In the genomic region with DNA sequence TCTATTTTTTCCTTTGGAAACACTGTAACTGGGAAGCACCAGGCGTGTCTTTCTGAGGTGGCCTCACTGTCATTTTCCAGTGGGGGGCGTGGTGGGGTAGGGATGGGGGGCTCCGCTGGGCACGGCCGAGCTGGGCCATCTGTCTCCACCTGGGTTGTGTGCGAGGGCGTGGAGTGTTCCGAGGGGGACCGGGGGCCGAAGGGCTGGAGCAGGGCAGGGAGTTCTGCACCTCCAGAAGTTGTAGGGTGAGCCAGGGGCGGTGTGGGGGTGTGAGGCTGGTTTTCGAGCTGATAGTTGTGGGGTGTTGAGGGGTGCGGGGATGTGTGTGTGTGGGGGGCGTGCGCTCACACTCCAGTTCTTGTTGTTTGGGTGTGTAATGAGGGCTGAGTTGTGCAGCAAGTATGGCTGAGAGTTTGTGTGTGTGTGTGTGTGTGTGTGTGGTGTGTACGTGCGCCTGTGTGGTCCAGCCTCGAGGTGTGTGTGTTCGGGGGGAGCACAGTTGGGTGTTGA, we compare ENCODE assay signal across 8 cellular contexts. TPM values are rescaled to one million over a fixed set of nuclear protein-coding genes. Genes with fewer than 3 reads are reported as not detected.
DNase-seq lines count a peak whose midpoint lies in the region; ATAC-seq and TF ChIP-seq lines count a peak whose summit lies in the region.

No MANE protein-coding gene starts in this region.

- H3K4me1 ChIP-seq in duodenal mucosa (ENCODE audit: control insufficient read depth in 1 of 2, insufficient read depth in 2 of 2, low read length in 2 of 2), result peaks cover 7 to 20% of the 10 kb centered on the region in 2 donors

- TF ChIP-seq CTCF in omental fat pad (IDR thresholded peaks at IDR 0.05), result no peak

- peak overlapping the region; percentile 54 to 64 for H3K9ac ChIP-seq in duodenal mucosa (ENCODE audit: low read depth in 1 of 2, low read length in 2 of 2)

- peak overlapping the region; percentile 100 for H3K27ac ChIP-seq in KOPT-K1 (ENCODE audit: low read depth, low read length, poor library complexity, severe bottlenecking)
- H3K27ac ChIP-seq in duodenal mucosa (ENCODE audit: low read depth, low read length), result no peak overlapping the region

- H3K36me3 ChIP-seq in KOPT-K1 (ENCODE audit: insufficient read depth, low read length), result no peaks in the 10 kb centered on the region
- H3K36me3 ChIP-seq in duodenal mucosa (ENCODE audit: control insufficient read depth in 1 of 2, insufficient read depth in 2 of 2, low read length in 2 of 2), result no peaks in the 10 kb centered on the region

- peaks cover 14 to 32% of the 10 kb centered on the region in 2 donors for H3K27me3 ChIP-seq in duodenal mucosa (ENCODE audit: control insufficient read depth in 1 of 2, insufficient read depth in 2 of 2, low read length in 2 of 2)

- ATAC-seq in omental fat pad (ENCODE audit: low FRiP score) (no peak), HG03280 (IDR thresholded peaks at IDR 0.05; ENCODE audit: unreplicated experiment) (no peak)

- H3K4me3 ChIP-seq in duodenal mucosa (ENCODE audit: low read depth in 1 of 2, low read length in 2 of 2), result peak overlapping the region; percentile 69 to 78

- peak; percentile 15 for DNase-seq in AG08396 (ENCODE audit: low spot score)
- DNase-seq in myocyte (ENCODE audit: low read depth), result peak; percentile 32
- no peak for DNase-seq in stimulated activated naive CD4-positive, alpha-beta T cell (lab: John Stamatoyannopoulos, UW)
- DNase-seq in omental fat pad (ENCODE audit: low spot score), result no peak
- no peak for DNase-seq in Ammon's horn (ENCODE audit: low spot score)

- H3K9me3 ChIP-seq in KOPT-K1 (ENCODE audit: insufficient read depth, low read length, poor library complexity, severe bottlenecking) (no peaks in the 10 kb centered on the region), duodenal mucosa (ENCODE audit: control insufficient read depth in 1 of 2, low read length in 2 of 2) (no peaks in the 10 kb centered on the region)

RNA-seq across cellular contexts. Expression of gene YPEL4, which starts 10.8 kb away (rescaled TPM):
- 1.2 and 2.2 TPM in 2 replicates for total RNA-seq in myocyte
- 1.7 TPM for polyA plus RNA-seq in myocyte (2012)
- 1 to 10 TPM in 3 of 4 donors, under 1 TPM in 1; 0.63 to 1.8 (median 1.5) TPM for total RNA-seq in omental fat pad

RNA-seq across cellular contexts. Expression of gene CLP1, which starts 18.7 kb away (rescaled TPM):
- total RNA-seq in myocyte (12.3 and 14.3 TPM in 2 replicates), omental fat pad (10 to 100 TPM; 12.3 to 26.1 (median 15.7) TPM)
- 11.0 TPM for polyA plus RNA-seq in myocyte (2012)

RNA-seq across cellular contexts. Expression of gene ZDHHC5, which starts 29.0 kb away (rescaled TPM):
- total RNA-seq in myocyte (42.8 and 47.4 TPM in 2 replicates), omental fat pad (10 to 100 TPM; 44.1 to 61.5 (median 50.7) TPM)
- 63.4 TPM for polyA plus RNA-seq in myocyte (2012)

RNA-seq across cellular contexts. Expression of gene SERPING1, which starts 41.4 kb away (rescaled TPM):
- total RNA-seq in myocyte, result 4.1 TPM in 2 replicates
- polyA plus RNA-seq in myocyte (2012), result 12.6 TPM
- 1,000 to 10,000 TPM in 1 of 4 donors, 100 to 1,000 TPM in 3; 500 to 1,674 (median 892) TPM for total RNA-seq in omental fat pad

Comparison
In these comparisons a context has a peak if more than half of its experiments do, and no peak if none do; other contexts are left out.
1. DNase-seq: peak in AG08396 (single experiment) and myocyte (single experiment); none in stimulated activated naive CD4-positive, alpha-beta T cell (0 of 6), omental fat pad (single experiment) and Ammon's horn (single experiment).